16 cellular contexts compared by ENCODE assay signal in the genomic region with DNA sequence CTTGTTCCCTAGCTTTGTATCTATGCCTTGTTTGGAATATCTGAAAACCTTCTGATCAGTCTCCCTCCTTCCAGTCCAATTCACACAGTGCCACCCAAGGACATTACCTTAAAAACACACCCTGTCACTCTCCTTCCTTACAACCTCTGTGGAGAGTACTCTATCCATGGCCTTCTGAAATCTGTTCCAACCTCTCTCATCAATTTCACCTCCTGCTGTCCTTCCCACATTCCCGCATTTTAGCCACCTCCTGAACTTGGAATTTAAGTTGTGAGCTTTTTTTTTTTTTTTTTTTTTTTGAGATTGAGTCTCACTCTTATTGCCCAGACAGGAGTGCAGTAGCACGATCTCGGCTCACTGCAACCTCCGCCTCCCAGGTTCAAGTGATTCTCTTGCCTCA.
DNase-seq lines count a peak whose midpoint lies in the region; TF ChIP-seq lines count a peak whose summit lies in the region.
"Had no signal": no experiment of that assay in that cellular context is flagged by ENCODE, and none has a peak within 500 bp of the region (broad histone marks: within the 10 kb centered on the region; RNA-seq: fewer than 3 reads in every experiment).

No MANE protein-coding gene starts in this region.

- H3K9me3 Mint-ChIP-seq in endodermal cell = peaks cover 21% of the 10 kb centered on the region
- peaks cover 11% of the 10 kb centered on the region for H3K9me3 Mint-ChIP-seq in progenitor cell of endocrine pancreas (ENCODE audit: low read depth)

- no peak for TF ChIP-seq EP300 in sigmoid colon (IDR thresholded peaks at IDR 0.05)

- H3K4me1 ChIP-seq in NT2/D1 (ENCODE audit: insufficient read depth, insufficient read length) (no peaks in the 10 kb centered on the region), endodermal cell (ENCODE audit: control insufficient read depth, insufficient read depth, low read length) (no peaks in the 10 kb centered on the region), sigmoid colon (no peaks in the 10 kb centered on the region)
- H3K4me1 ChIP-seq: HAP-1 had no signal

- H3K4me3 Mint-ChIP-seq in endodermal cell (no peak overlapping the region), progenitor cell of endocrine pancreas (ENCODE audit: low read depth) (no peak overlapping the region)
- H3K4me3 Mint-ChIP-seq: CD4-positive, alpha-beta memory T cell; HFFc6 had no signal

- H3K4me3 ChIP-seq in NT2/D1 (ENCODE audit: insufficient read length, low read depth) = no peak overlapping the region
- no peak overlapping the region for H3K4me3 ChIP-seq in endodermal cell (ENCODE audit: low read length)
- H3K4me3 ChIP-seq in sigmoid colon = no peak overlapping the region
- H3K4me3 ChIP-seq: GM12878, GM23248, HAP-1 had no signal

- H3K36me3 Mint-ChIP-seq in endodermal cell (ENCODE audit: low read depth) (peaks cover 3% of the 10 kb centered on the region), progenitor cell of endocrine pancreas (ENCODE audit: insufficient read depth) (peaks cover 3% of the 10 kb centered on the region)
- H3K36me3 Mint-ChIP-seq: CD4-positive, alpha-beta memory T cell had no signal

- H3K9ac ChIP-seq in NT2/D1 (ENCODE audit: insufficient read length, low read depth) (no peak overlapping the region), endodermal cell (ENCODE audit: extremely low read depth, low read length, poor library complexity, severe bottlenecking) (no peak overlapping the region)
- H3K9ac ChIP-seq: GM23248 had no signal

- TF ChIP-seq CTCF in endodermal cell (conservative IDR thresholded peaks at IDR 0.05) = no peak
- no peak for TF ChIP-seq CTCF in progenitor cell of endocrine pancreas (IDR thresholded peaks at IDR 0.05; ENCODE audit: unreplicated experiment)
- no peak for TF ChIP-seq CTCF in sigmoid colon (IDR thresholded peaks at IDR 0.05)

- DNase-seq in NT2/D1 (ENCODE audit: low read depth, low spot score) (peak; percentile 20), endodermal cell (peak; percentile 53), progenitor cell of endocrine pancreas (ENCODE audit: low spot score, unreplicated experiment) (no peak), DMS79 (lab: John Stamatoyannopoulos, UW) (no peak), sigmoid colon (no peak), NCI-H69 (lab: John Stamatoyannopoulos, UW) (no peak)
- DNase-seq: C1 segment of cervical spinal cord; CD4-positive, alpha-beta memory T cell; COR-L47; DMS153; EL; GDM1; GM23248; HFFc6 had no signal

- H3K36me3 ChIP-seq in NT2/D1 (ENCODE audit: insufficient read depth, insufficient read length, low read length) = no peaks in the 10 kb centered on the region
- no peaks in the 10 kb centered on the region for H3K36me3 ChIP-seq in endodermal cell (ENCODE audit: control insufficient read depth, insufficient read depth, low read length)
- H3K36me3 ChIP-seq in sigmoid colon = no peaks in the 10 kb centered on the region
- H3K36me3 ChIP-seq: HAP-1 had no signal

- WGBS in endodermal cell (ENCODE audit: insufficient coverage in 1 of 2, insufficient read length in 1 of 2), 2 experiments = 89 to 100% methylated on average over 3 of the region's 4 CpGs
- 88 to 94% methylated on average over 4 of the region's 4 CpGs for WGBS in sigmoid colon, 2 donors

- H3K27me3 ChIP-seq in NT2/D1 (ENCODE audit: insufficient read depth, insufficient read length) = no peaks in the 10 kb centered on the region
- H3K27me3 ChIP-seq in endodermal cell (ENCODE audit: control insufficient read depth, insufficient read depth, low read length, poor library complexity, severe bottlenecking) = no peaks in the 10 kb centered on the region
- no peaks in the 10 kb centered on the region for H3K27me3 ChIP-seq in sigmoid colon

- H3K27ac ChIP-seq in endodermal cell (ENCODE audit: low read depth, low read length) (no peak overlapping the region), sigmoid colon (no peak overlapping the region)
- H3K27ac ChIP-seq: GM23248 had no signal

- no peak overlapping the region for H3K27ac Mint-ChIP-seq in endodermal cell
- peak overlapping the region; percentile 62 for H3K27ac Mint-ChIP-seq in progenitor cell of endocrine pancreas
- H3K27ac Mint-ChIP-seq: HFFc6 had no signal

- peaks cover 2% of the 10 kb centered on the region for H3K27me3 Mint-ChIP-seq in endodermal cell (ENCODE audit: insufficient read depth)
- no peaks in the 10 kb centered on the region for H3K27me3 Mint-ChIP-seq in progenitor cell of endocrine pancreas
- H3K27me3 Mint-ChIP-seq: CD4-positive, alpha-beta memory T cell had no signal

- H3K4me1 Mint-ChIP-seq in endodermal cell (peaks cover 6% of the 10 kb centered on the region), progenitor cell of endocrine pancreas (ENCODE audit: low read depth) (no peaks in the 10 kb centered on the region)
- H3K4me1 Mint-ChIP-seq: CD4-positive, alpha-beta memory T cell had no signal

- intact Hi-C loops in sigmoid colon (cut with DNase I) = no loop called here

- no peak for TF ChIP-seq POLR2A in sigmoid colon (IDR thresholded peaks at IDR 0.05)

- H3K9me3 ChIP-seq in NT2/D1 (ENCODE audit: insufficient read depth, low read length) (no peaks in the 10 kb centered on the region; the same call in 1 of the 2 replicates), endodermal cell (ENCODE audit: control insufficient read depth, low read length) (peaks cover 21% of the 10 kb centered on the region), sigmoid colon (peaks cover 0 to 7% (median 5%) of the 10 kb centered on the region in 4 donors)
- H3K9me3 ChIP-seq: HAP-1 had no signal

Comparison
In these comparisons a context has a peak if more than half of its experiments do, and no peak if none do; other contexts are left out.
1. DNase-seq: peak in NT2/D1 (single experiment) and endodermal cell (single experiment); none in progenitor cell of endocrine pancreas (single experiment), DMS79 (single experiment), sigmoid colon (single experiment) and NCI-H69 (single experiment).